Comparison of ENCODE assay signal across 8 cellular contexts in the genomic region with DNA sequence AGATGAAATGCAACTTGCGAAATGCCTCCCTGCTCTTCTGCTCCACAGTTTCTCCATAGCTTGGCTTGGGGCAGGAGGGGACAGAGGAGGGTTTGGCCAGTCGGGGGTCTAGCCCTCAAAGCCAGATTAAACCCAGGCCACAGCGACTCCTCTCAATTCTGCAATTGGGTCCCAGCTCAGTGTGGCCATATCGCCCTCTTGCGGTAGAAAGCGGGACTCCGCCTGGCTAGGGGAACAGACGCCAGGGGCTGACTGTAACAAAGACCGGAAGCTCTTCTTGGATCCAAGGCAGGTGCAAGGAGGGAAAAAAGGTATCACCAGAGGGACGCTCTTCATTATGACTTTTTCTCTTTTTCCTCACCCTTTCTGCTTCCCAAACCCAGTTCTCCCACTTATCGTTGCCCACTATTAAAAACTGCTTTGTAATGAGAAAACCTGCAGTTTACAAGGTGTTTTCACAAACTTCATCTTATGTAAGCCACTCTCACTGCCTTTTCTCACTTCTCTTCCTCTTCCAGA. TPM values are rescaled to one million over a fixed set of nuclear protein-coding genes. Genes with fewer than 3 reads are reported as not detected.
DNase-seq lines count a peak whose midpoint lies in the region; ATAC-seq lines count a peak whose summit lies in the region.

No MANE protein-coding gene starts in this region.

- intact Hi-C loops in left colon (cut with DNase I, micrococcal nuclease): loop anchor here in 1 of 2 donors (5.0 kb wide), 1 partner anchor 184 kb away; no protein-coding TSS in a partner anchor

- DNase-seq in GDM1 (lab: John Stamatoyannopoulos, UW) (peak; percentile 58), NCI-H2227 treated with DMSO at 0.1 percent for 48 hours (lab: John Stamatoyannopoulos, UW) (peak; percentile 77), cerebellar cortex (ENCODE audit: low spot score) (peak; percentile 79), left colon (peak; percentile 60 to 91)
- peak; percentile 86 to 94 for DNase-seq in activated CD4-positive, alpha-beta T cell treated with anti-CD3 and anti-CD28 coated beads for 24 hours (ENCODE audit: low read depth in 2 of 2)
- DNase-seq in stimulated activated CD4-positive, alpha-beta T cell treated with anti-CD3 and anti-CD28 coated beads, Interleukin-4, amount 100 ng/mL, for 1 hour: peak; percentile 89

- ATAC-seq in HG03064 (IDR thresholded peaks at IDR 0.05; ENCODE audit: low read depth, unreplicated experiment) (peak; percentile 49), left colon (peak; percentile 95), HG03565 (IDR thresholded peaks at IDR 0.05; ENCODE audit: unreplicated experiment) (no peak)

RNA-seq across cellular contexts. Expression of gene TNPO3, which starts 36.6 kb away (rescaled TPM):
- total RNA-seq in left colon: 10 to 100 TPM; 35.2 to 36.4 TPM

RNA-seq across cellular contexts. Expression of gene TSPAN33, which starts 53.0 kb away (rescaled TPM):
- 1 to 10 TPM; 4.8 to 7.5 TPM for total RNA-seq in left colon
